Comparison of ENCODE assay signal across 16 cellular contexts in genomic region chr9:125815568-125815967, GRCh38.
DNase-seq lines count a peak whose midpoint lies in the region; ATAC-seq, FAIRE-seq and TF ChIP-seq lines count a peak whose summit lies in the region.
"Had no signal": no experiment of that assay in that cellular context is flagged by ENCODE, and none has a peak within 500 bp of the region (broad histone marks: within the 10 kb centered on the region; RNA-seq: fewer than 3 reads in every experiment).

No MANE protein-coding gene starts in this region.

- FAIRE-seq in RCC 7860 (lab: Jason Lieb, UNC) (no peak), urothelium cell line (lab: Jason Lieb, UNC) (no peak)

- peak; percentile 27 for DNase-seq in stimulated activated CD4-positive, alpha-beta T cell treated with anti-CD3 and anti-CD28 coated beads, Interleukin-15, amount 100 ng/mL, for 24 hours
- no peak for DNase-seq in stimulated activated CD4-positive, alpha-beta T cell treated with anti-CD3 and anti-CD28 coated beads, Interleukin-2, amount 100 ng/mL, for 48 hours
- DNase-seq in RCC 7860 (ENCODE audit: low spot score), result peak; percentile 29
- peak; percentile 12 for DNase-seq in urothelium cell line (ENCODE audit: low spot score)
- no peak for DNase-seq in suprapubic skin (ENCODE audit: low spot score in 2 of 2)
- no peak for DNase-seq in colonic mucosa
- DNase-seq: foreskin melanocyte; left cardiac atrium; naive thymus-derived CD8-positive, alpha-beta T cell; NCI-H446 treated with DMSO at 0.1 percent for 48 hours; Peyer's patch; stimulated activated CD4-positive, alpha-beta T cell treated with anti-CD3 and anti-CD28 coated beads, Interleukin-4, amount 100 ng/mL, for 4 hours; stimulated activated naive B cell treated with anti-CD40 and anti-IgM and Interleukin-4, amounts not matched to agents 10 μg/mL and 1 μg/mL and 100 μg/mL, for 72 hours had no signal

- TF ChIP-seq EP300 in suprapubic skin (IDR thresholded peaks at IDR 0.05), result no peak

- TF ChIP-seq CTCF in suprapubic skin (IDR thresholded peaks at IDR 0.05) (no peak), colonic mucosa (IDR thresholded peaks at IDR 0.05) (no peak)

- H3K9ac ChIP-seq in colonic mucosa (ENCODE audit: low read depth in 2 of 2, low read length in 2 of 2), result no peak overlapping the region

- H3K4me1 ChIP-seq in suprapubic skin (peaks cover 6% of the 10 kb centered on the region), colonic mucosa (no peaks in the 10 kb centered on the region)
- H3K4me1 ChIP-seq: Peyer's patch had no signal

- ATAC-seq in esophagus mucosa, result peak; percentile 66
- no peak for ATAC-seq in GM18861 (IDR thresholded peaks at IDR 0.05; ENCODE audit: unreplicated experiment)
- ATAC-seq: left cardiac atrium; naive thymus-derived CD8-positive, alpha-beta T cell; stimulated activated naive B cell treated with anti-CD40 and anti-IgM and Interleukin-4, amounts not matched to agents 10 μg/mL and 1 μg/mL and 100 μg/mL, for 72 hours had no signal

- H3K9me3 ChIP-seq in suprapubic skin, result no peaks in the 10 kb centered on the region
- no peaks in the 10 kb centered on the region for H3K9me3 ChIP-seq in colonic mucosa
- H3K9me3 ChIP-seq: Peyer's patch, right atrium auricular region had no signal

- H3K27me3 ChIP-seq in suprapubic skin, result no peaks in the 10 kb centered on the region
- H3K27me3 ChIP-seq in colonic mucosa, result no peaks in the 10 kb centered on the region
- H3K27me3 ChIP-seq: Peyer's patch, right atrium auricular region had no signal

- TF ChIP-seq POLR2A in suprapubic skin (IDR thresholded peaks at IDR 0.05), result no peak

- intact Hi-C loops in colonic mucosa (cut with DNase I), result no loop called here

- H3K4me3 ChIP-seq in suprapubic skin, result no peak overlapping the region
- no peak overlapping the region for H3K4me3 ChIP-seq in colonic mucosa
- H3K4me3 ChIP-seq: Peyer's patch, right atrium auricular region had no signal

- H3K27ac ChIP-seq in suprapubic skin, result no peak overlapping the region
- H3K27ac ChIP-seq in colonic mucosa, result no peak overlapping the region
- H3K27ac ChIP-seq: Peyer's patch, right atrium auricular region had no signal

- no peaks in the 10 kb centered on the region for H3K36me3 ChIP-seq in suprapubic skin
- no peaks in the 10 kb centered on the region for H3K36me3 ChIP-seq in colonic mucosa
- H3K36me3 ChIP-seq: Peyer's patch, right atrium auricular region had no signal

- WGBS in suprapubic skin, result 73% methylated on average over 1 of the region's 1 CpG

Comparison
In these comparisons a context has a peak if more than half of its experiments do, and no peak if none do; other contexts are left out.
1. DNase-seq: peak in stimulated activated CD4-positive, alpha-beta T cell treated with anti-CD3 and anti-CD28 coated beads, Interleukin-15, amount 100 ng/mL, for 24 hours (single experiment), RCC 7860 (single experiment) and urothelium cell line (single experiment); none in stimulated activated CD4-positive, alpha-beta T cell treated with anti-CD3 and anti-CD28 coated beads, Interleukin-2, amount 100 ng/mL, for 48 hours (0 of 2), suprapubic skin (0 of 2) and colonic mucosa (single experiment).